Comparison of ENCODE assay signal across 1 cellular context in the genomic region with DNA sequence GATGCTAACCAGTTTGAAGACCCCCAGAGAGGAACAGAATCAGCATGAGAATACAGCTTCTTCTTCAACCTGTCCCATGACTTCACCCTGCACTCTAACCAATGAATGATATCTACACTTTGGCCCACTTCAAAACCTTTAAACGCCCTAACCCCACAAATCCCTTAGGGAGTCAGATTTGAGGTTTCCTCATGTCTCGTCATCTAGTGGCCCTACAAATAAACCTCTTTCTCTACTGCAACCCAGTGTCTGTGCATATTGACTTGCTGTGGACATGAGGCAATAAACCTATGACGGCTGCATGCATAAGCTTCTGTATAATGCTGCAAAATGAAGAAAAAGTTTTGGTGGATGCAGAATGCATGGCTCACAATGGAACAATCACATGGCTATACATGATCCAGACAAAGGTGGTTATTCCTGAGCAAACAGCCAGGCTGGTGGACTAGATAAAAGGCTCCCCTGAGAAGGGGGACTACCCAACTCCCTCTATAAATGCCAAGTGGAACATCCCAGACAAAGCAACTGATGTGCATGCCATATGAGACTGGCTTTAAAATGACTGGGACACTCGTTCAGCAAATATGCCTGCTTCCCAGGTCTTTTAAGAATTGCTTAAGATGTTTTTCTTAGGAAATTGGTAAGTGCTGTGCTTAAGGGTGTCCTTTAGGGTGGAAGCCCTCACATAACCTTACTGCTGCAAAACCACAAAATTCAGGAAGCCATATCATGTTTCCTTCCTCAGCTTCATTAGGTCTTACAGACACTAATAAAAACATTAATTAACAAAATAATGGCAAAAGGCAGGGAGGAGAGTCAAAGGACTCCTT.
TF ChIP-seq lines count a peak whose summit lies in the region.

No MANE protein-coding gene starts in this region.

TF ChIP-seq in GM23338, 12 proteins besides CTCF, POLR2A, EP300 and RAD21 (continued from another document):
- no peak for TF ChIP-seq POLR2AphosphoS5 (IDR thresholded peaks at IDR 0.05; ENCODE audit: low read depth)
- TF ChIP-seq NANOG (IDR thresholded peaks at IDR 0.05; ENCODE audit: borderline replicate concordance): no peak
- TF ChIP-seq CREB1 (CRISPR knock-in tag; IDR thresholded peaks at IDR 0.05; ENCODE audit: low read depth): no peak
